In genomic region chr17:20008242-20009051, GRCh38 we compare ENCODE assay signal across 8 cellular contexts. TPM values are rescaled to one million over a fixed set of nuclear protein-coding genes. Genes with fewer than 3 reads are reported as not detected.
DNase-seq lines count a peak whose midpoint lies in the region; ATAC-seq, FAIRE-seq and TF ChIP-seq lines count a peak whose summit lies in the region.

No MANE protein-coding gene starts in this region.

- 26 to 27% methylated on average over 35 of the region's 35 CpGs for WGBS in heart right ventricle, 2 donors

- peaks cover 58% of the 10 kb centered on the region for H3K27me3 Mint-ChIP-seq in activated T-cell treated with anti-CD3 and anti-CD28 coated beads, Interleukin-2, amount 50 U/mL, for 72 hours (ENCODE audit: low read depth)
- H3K27me3 Mint-ChIP-seq in progenitor cell of endocrine pancreas: peaks cover 61% of the 10 kb centered on the region

- H3K36me3 ChIP-seq in BE2C: no peaks in the 10 kb centered on the region
- H3K36me3 ChIP-seq in heart right ventricle: no peaks in the 10 kb centered on the region

- H3K27ac Mint-ChIP-seq in activated T-cell treated with anti-CD3 and anti-CD28 coated beads, Interleukin-2, amount 50 U/mL, for 72 hours: peak overlapping the region; percentile 1
- H3K27ac Mint-ChIP-seq in progenitor cell of endocrine pancreas: no peak overlapping the region

- peaks cover 17% of the 10 kb centered on the region for H3K4me1 Mint-ChIP-seq in activated T-cell treated with anti-CD3 and anti-CD28 coated beads, Interleukin-2, amount 50 U/mL, for 72 hours (ENCODE audit: low read depth)
- H3K4me1 Mint-ChIP-seq in progenitor cell of endocrine pancreas (ENCODE audit: low read depth): peaks cover 6% of the 10 kb centered on the region

- H3K36me3 Mint-ChIP-seq in activated T-cell treated with anti-CD3 and anti-CD28 coated beads, Interleukin-2, amount 50 U/mL, for 72 hours (ENCODE audit: insufficient read depth in 2 of 2): no peaks in the 10 kb centered on the region
- no peaks in the 10 kb centered on the region for H3K36me3 Mint-ChIP-seq in progenitor cell of endocrine pancreas (ENCODE audit: insufficient read depth)

- TF ChIP-seq CTCF in BE2C (IDR thresholded peaks at IDR 0.05; ENCODE audit: low read depth, low read length): no peak
- no peak for TF ChIP-seq CTCF in heart right ventricle (IDR thresholded peaks at IDR 0.05)
- no peak for TF ChIP-seq CTCF in progenitor cell of endocrine pancreas (IDR thresholded peaks at IDR 0.05; ENCODE audit: unreplicated experiment)

- DNase-seq in BE2C (peak; percentile 9), HTR-8/SVneo (ENCODE audit: insufficient read length, low spot score) (no peak), heart right ventricle (peak; percentile 23 to 35), progenitor cell of endocrine pancreas (ENCODE audit: low spot score, unreplicated experiment) (no peak), middle frontal gyrus (ENCODE audit: extremely low spot score, low spot score) (no peak), NCI-H226 (no peak)
- DNase-seq in activated T-cell treated with anti-CD3 and anti-CD28 coated beads, Interleukin-2, amount 50 U/mL, for 72 hours: peak; percentile 38 to 39

- ATAC-seq in GM18907 (IDR thresholded peaks at IDR 0.05; ENCODE audit: unreplicated experiment): peak; percentile 30
- ATAC-seq in activated T-cell treated with anti-CD3 and anti-CD28 coated beads, Interleukin-2, amount 50 U/mL, for 72 hours (replicated peaks in 1 of 2): peak; percentile 52 to 59
- ATAC-seq in heart right ventricle: peak in 7 of 8 donors; percentile 27 to 74 (median 65)

- H3K4me3 Mint-ChIP-seq in activated T-cell treated with anti-CD3 and anti-CD28 coated beads, Interleukin-2, amount 50 U/mL, for 72 hours: peak overlapping the region; percentile 90 to 95
- H3K4me3 Mint-ChIP-seq in progenitor cell of endocrine pancreas (ENCODE audit: low read depth): peak overlapping the region; percentile 89

- no peaks in the 10 kb centered on the region for H3K9me3 Mint-ChIP-seq in activated T-cell treated with anti-CD3 and anti-CD28 coated beads, Interleukin-2, amount 50 U/mL, for 72 hours
- H3K9me3 Mint-ChIP-seq in progenitor cell of endocrine pancreas (ENCODE audit: low read depth): no peaks in the 10 kb centered on the region

- H3K4me1 ChIP-seq in BE2C (no peaks in the 10 kb centered on the region), heart right ventricle (peaks cover 0 to 26% (median 12%) of the 10 kb centered on the region in 9 donors)

- H3K9me3 ChIP-seq in BE2C: no peaks in the 10 kb centered on the region
- no peaks in the 10 kb centered on the region for H3K9me3 ChIP-seq in heart right ventricle

- H3K4me3 ChIP-seq in BE2C (ENCODE audit: low read depth, low read length): peak overlapping the region; percentile 72
- H3K4me3 ChIP-seq in heart right ventricle: peak overlapping the region; percentile 75 to 89 (median 79)

- peak overlapping the region in 9 of 10 donors; percentile 77 to 91 (median 87) for H3K27ac ChIP-seq in heart right ventricle

- intact Hi-C loops in heart right ventricle (cut with DNase I): loop anchor here in 7 of 10 donors (5.0 to 10.0 kb wide), 6 partner anchors 86 to 306 kb away; no protein-coding TSS in a partner anchor

- peak; percentile 63 for FAIRE-seq in HTR-8/SVneo (lab: Jason Lieb, UNC)

- H3K27me3 ChIP-seq in BE2C: peaks cover 21% of the 10 kb centered on the region
- H3K27me3 ChIP-seq in heart right ventricle: peaks cover 0 to 68% (median 7%) of the 10 kb centered on the region in 7 donors

RNA-seq across cellular contexts. Expression of gene SPECC1, which starts 0.7 kb away (rescaled TPM):
- 0.54 TPM for polyA plus RNA-seq in BE2C (2012; ENCODE audit: insufficient read depth, insufficient read length, low read depth)
- total RNA-seq in activated T-cell treated with anti-CD3 and anti-CD28 coated beads, Interleukin-2, amount 50 U/mL, for 72 hours: 10 to 100 TPM; 10.3 to 12.9 TPM
- total RNA-seq in heart right ventricle (10 to 100 TPM in 5 of 10 donors, 1 to 10 TPM in 5; 6.8 to 15.2 (median 9.7) TPM), progenitor cell of endocrine pancreas (69.6 and 72.7 TPM in 2 replicates)
- 1 to 10 TPM; 2.9 to 6.6 TPM for polyA plus RNA-seq in heart right ventricle

RNA-seq across cellular contexts. Expression of gene AKAP10, which starts 30.8 kb away (rescaled TPM):
- 8.7 TPM for polyA plus RNA-seq in BE2C (2012; ENCODE audit: insufficient read depth, insufficient read length, low read depth)
- 10 to 100 TPM; 31.3 to 34.9 TPM for total RNA-seq in activated T-cell treated with anti-CD3 and anti-CD28 coated beads, Interleukin-2, amount 50 U/mL, for 72 hours
- total RNA-seq in heart right ventricle (10 to 100 TPM; 12.2 to 17.0 (median 14.2) TPM), progenitor cell of endocrine pancreas (32.9 and 38.2 TPM in 2 replicates)
- 1 to 10 TPM; 3.7 to 8.0 TPM for polyA plus RNA-seq in heart right ventricle

Comparison
In these comparisons a context has a peak if more than half of its experiments do, and no peak if none do; other contexts are left out.
1. DNase-seq: peak in BE2C (single experiment), activated T-cell treated with anti-CD3 and anti-CD28 coated beads, Interleukin-2, amount 50 U/mL, for 72 hours (2 of 2) and heart right ventricle (2 of 2); none in HTR-8/SVneo (single experiment), progenitor cell of endocrine pancreas (single experiment), middle frontal gyrus (single experiment) and NCI-H226 (single experiment).
2. Peak in every context shown above with its lines, with median percentiles within 50 percentile points of each other: ATAC-seq.